ENCODE assay signal across 16 cellular contexts in genomic region chr6:21603516-21603952, GRCh38. TPM values are rescaled to one million over a fixed set of nuclear protein-coding genes. Genes with fewer than 3 reads are reported as not detected.
DNase-seq lines count a peak whose midpoint lies in the region; ATAC-seq lines count a peak whose summit lies in the region.
"Had no signal": no experiment of that assay in that cellular context is flagged by ENCODE, and none has a peak within 500 bp of the region (broad histone marks: within the 10 kb centered on the region; RNA-seq: fewer than 3 reads in every experiment).

No MANE protein-coding gene starts in this region.

- H3K4me3 Mint-ChIP-seq in stimulated activated naive B cell treated with anti-CD40 and anti-IgM and Interleukin-4, amounts not matched to agents 10 μg/mL and 1 μg/mL and 100 μg/mL, for 72 hours, result no peak overlapping the region
- H3K4me3 Mint-ChIP-seq: activated naive CD4-positive, alpha-beta T cell treated with anti-CD3 and anti-CD28 coated beads, Interleukin-2, amount 50 U/mL, for 24 hours; CD8-positive, alpha-beta T cell had no signal

- ATAC-seq in HG03108 (IDR thresholded peaks at IDR 0.05; ENCODE audit: unreplicated experiment) (peak; percentile 54), GM19324 (IDR thresholded peaks at IDR 0.05; ENCODE audit: low FRiP score, unreplicated experiment) (no peak)
- ATAC-seq in stimulated activated naive B cell treated with anti-CD40 and anti-IgM and Interleukin-4, amounts not matched to agents 10 μg/mL and 1 μg/mL and 100 μg/mL, for 72 hours (replicated peaks), result peak; percentile 61 to 63
- ATAC-seq: CD8-positive, alpha-beta T cell had no signal

- peak; percentile 5 for DNase-seq in NCI-H1092 treated with DMSO at 0.1 percent for 48 hours (lab: John Stamatoyannopoulos, UW)
- DNase-seq in NCI-H1092 (lab: John Stamatoyannopoulos, UW), result no peak
- DNase-seq in NCI-H69 (lab: John Stamatoyannopoulos, UW), result peak; percentile 70
- DNase-seq in stimulated activated naive B cell treated with anti-CD40 and anti-IgM and Interleukin-4, amounts not matched to agents 10 μg/mL and 1 μg/mL and 100 μg/mL, for 72 hours, result no peak
- no peak for DNase-seq in SK-N-DZ (ENCODE audit: low spot score)
- DNase-seq in stimulated activated CD4-positive, alpha-beta T cell treated with anti-CD3 and anti-CD28 coated beads, Interleukin-4, amount 100 ng/mL, for 24 hours, result no peak
- DNase-seq: 8988T; CD8-positive, alpha-beta T cell; effector memory CD4-positive, alpha-beta T cell; foreskin fibroblast; GDM1; mammary epithelial cell; NCI-H2171 treated with DMSO at 0.1 percent for 48 hours had no signal

- no peaks in the 10 kb centered on the region for H3K27me3 Mint-ChIP-seq in stimulated activated naive B cell treated with anti-CD40 and anti-IgM and Interleukin-4, amounts not matched to agents 10 μg/mL and 1 μg/mL and 100 μg/mL, for 72 hours

- H3K27ac Mint-ChIP-seq in stimulated activated naive B cell treated with anti-CD40 and anti-IgM and Interleukin-4, amounts not matched to agents 10 μg/mL and 1 μg/mL and 100 μg/mL, for 72 hours, result no peak overlapping the region
- H3K27ac Mint-ChIP-seq: activated naive CD4-positive, alpha-beta T cell treated with anti-CD3 and anti-CD28 coated beads, Interleukin-2, amount 50 U/mL, for 24 hours; CD8-positive, alpha-beta T cell had no signal

- peaks cover 0 to 2% of the 10 kb centered on the region in 2 donors for H3K9me3 Mint-ChIP-seq in stimulated activated naive B cell treated with anti-CD40 and anti-IgM and Interleukin-4, amounts not matched to agents 10 μg/mL and 1 μg/mL and 100 μg/mL, for 72 hours
- H3K9me3 Mint-ChIP-seq: activated naive CD4-positive, alpha-beta T cell treated with anti-CD3 and anti-CD28 coated beads, Interleukin-2, amount 50 U/mL, for 24 hours; CD8-positive, alpha-beta T cell had no signal

- H3K36me3 Mint-ChIP-seq in stimulated activated naive B cell treated with anti-CD40 and anti-IgM and Interleukin-4, amounts not matched to agents 10 μg/mL and 1 μg/mL and 100 μg/mL, for 72 hours, result peaks cover 0 to 3% of the 10 kb centered on the region in 2 donors
- H3K36me3 Mint-ChIP-seq: activated naive CD4-positive, alpha-beta T cell treated with anti-CD3 and anti-CD28 coated beads, Interleukin-2, amount 50 U/mL, for 24 hours; CD8-positive, alpha-beta T cell had no signal

- H3K4me1 Mint-ChIP-seq in stimulated activated naive B cell treated with anti-CD40 and anti-IgM and Interleukin-4, amounts not matched to agents 10 μg/mL and 1 μg/mL and 100 μg/mL, for 72 hours, result peaks cover 7 to 27% of the 10 kb centered on the region in 2 donors
- H3K4me1 Mint-ChIP-seq: activated naive CD4-positive, alpha-beta T cell treated with anti-CD3 and anti-CD28 coated beads, Interleukin-2, amount 50 U/mL, for 24 hours had no signal

RNA-seq across cellular contexts. Expression of gene SOX4, which starts 10.0 kb away (rescaled TPM):
- 39.6 and 42.6 TPM in 2 replicates for polyA plus RNA-seq in SK-N-DZ (2014; cell fraction: cytosol; rRNA removed)
- polyA plus RNA-seq in SK-N-DZ (2014; cell fraction: nucleus; rRNA removed), result 27.2 and 29.4 TPM in 2 replicates

Comparison
In these comparisons a context has a peak if more than half of its experiments do, and no peak if none do; other contexts are left out.
1. DNase-seq: peak in NCI-H1092 treated with DMSO at 0.1 percent for 48 hours (single experiment) and NCI-H69 (single experiment); none in NCI-H1092 (single experiment), stimulated activated naive B cell treated with anti-CD40 and anti-IgM and Interleukin-4, amounts not matched to agents 10 μg/mL and 1 μg/mL and 100 μg/mL, for 72 hours (single experiment), SK-N-DZ (single experiment) and stimulated activated CD4-positive, alpha-beta T cell treated with anti-CD3 and anti-CD28 coated beads, Interleukin-4, amount 100 ng/mL, for 24 hours (single experiment).